In genomic region chr1:10744044-10744443, GRCh38 we compare ENCODE assay signal across 13 cellular contexts. TPM values are rescaled to one million over a fixed set of nuclear protein-coding genes. Genes with fewer than 3 reads are reported as not detected.
DNase-seq lines count a peak whose midpoint lies in the region; ATAC-seq, FAIRE-seq and TF ChIP-seq lines count a peak whose summit lies in the region.
"Had no signal": no experiment of that assay in that cellular context is flagged by ENCODE, and none has a peak within 500 bp of the region (broad histone marks: within the 10 kb centered on the region; RNA-seq: fewer than 3 reads in every experiment).

No MANE protein-coding gene starts in this region.

- intact Hi-C loops in Right ventricle myocardium inferior (cut with DNase I) (no loop called here), mucosa of descending colon (cut with DNase I, micrococcal nuclease) (no loop called here)

- WGBS in small intestine, 3 donors, result 14 to 38% (median 21%) methylated on average over 8 to 11 of the region's 11 CpGs

- no peak for FAIRE-seq in small intestine (lab: Jason Lieb, UNC)

- H3K27me3 ChIP-seq in right atrium auricular region (no peaks in the 10 kb centered on the region), small intestine (ENCODE audit: control insufficient read depth in 2 of 2, insufficient read depth in 2 of 2, low read length in 2 of 2) (no peaks in the 10 kb centered on the region)

- H3K4me1 ChIP-seq in right atrium auricular region, result peaks cover 0 to 52% of the 10 kb centered on the region in 2 donors
- H3K4me1 ChIP-seq in mucosa of descending colon (ENCODE audit: low read depth), result peaks cover 9% of the 10 kb centered on the region
- H3K4me1 ChIP-seq in small intestine (ENCODE audit: control insufficient read depth in 2 of 2, insufficient read depth in 1 of 2, low read depth in 1 of 2, low read length in 1 of 2), result peaks cover 2 to 18% of the 10 kb centered on the region in 2 donors
- H3K4me1 ChIP-seq: BLaER1 treated with 17β-estradiol and CSF1 and Interleukin-3, amounts not matched to agents 10 nM and 100 nM had no signal

- no peak for ATAC-seq in Right ventricle myocardium inferior
- ATAC-seq in mucosa of descending colon, result peak; percentile 53
- ATAC-seq in HG02885 (IDR thresholded peaks at IDR 0.05; ENCODE audit: poor library complexity, unreplicated experiment), result no peak
- ATAC-seq in GM18867 (IDR thresholded peaks at IDR 0.05; ENCODE audit: unreplicated experiment), result no peak

- H3K27ac ChIP-seq in right atrium auricular region, result peak overlapping the region; percentile 50 to 64
- H3K27ac ChIP-seq in small intestine (ENCODE audit: low read depth in 1 of 2, low read length in 1 of 2), result no peak overlapping the region
- H3K27ac ChIP-seq: BLaER1 treated with 17β-estradiol and CSF1 and Interleukin-3, amounts not matched to agents 10 nM and 100 nM had no signal

- no peak for DNase-seq in right atrium auricular region (ENCODE audit: low spot score)
- DNase-seq in Right ventricle myocardium inferior (ENCODE audit: missing footprints), result no peak
- DNase-seq in mucosa of descending colon, result peak in 1 of 3 donors; percentile 61
- peak; percentile 82 for DNase-seq in small intestine
- no peak for DNase-seq in NCI-H2081 (lab: John Stamatoyannopoulos, UW)
- DNase-seq: 8988T; ACHN; CD4-positive, CD25-positive, alpha-beta regulatory T cell; HCEC 1CT; IMR-90 had no signal

- TF ChIP-seq CTCF in right atrium auricular region (IDR thresholded peaks at IDR 0.05) (no peak), mucosa of descending colon (IDR thresholded peaks at IDR 0.05) (no peak)

- H3K4me3 ChIP-seq in right atrium auricular region (no peak overlapping the region), mucosa of descending colon (no peak overlapping the region), small intestine (ENCODE audit: low read depth in 1 of 2, low read length in 2 of 2) (no peak overlapping the region)
- H3K4me3 ChIP-seq: BLaER1 treated with 17β-estradiol and CSF1 and Interleukin-3, amounts not matched to agents 10 nM and 100 nM had no signal

- H3K36me3 ChIP-seq in right atrium auricular region (no peaks in the 10 kb centered on the region), mucosa of descending colon (ENCODE audit: low read depth) (no peaks in the 10 kb centered on the region), small intestine (ENCODE audit: control insufficient read depth in 2 of 2, insufficient read depth in 2 of 2, low read length in 2 of 2) (no peaks in the 10 kb centered on the region)
- H3K36me3 ChIP-seq: BLaER1 treated with 17β-estradiol and CSF1 and Interleukin-3, amounts not matched to agents 10 nM and 100 nM had no signal

- H3K9me3 ChIP-seq in right atrium auricular region (no peaks in the 10 kb centered on the region), mucosa of descending colon (no peaks in the 10 kb centered on the region), small intestine (ENCODE audit: control insufficient read depth, low read depth) (no peaks in the 10 kb centered on the region)
- H3K9me3 ChIP-seq: BLaER1 treated with 17β-estradiol and CSF1 and Interleukin-3, amounts not matched to agents 10 nM and 100 nM had no signal

RNA-seq across cellular contexts. Expression of gene CASZ1, which starts 52.4 kb away (rescaled TPM):
- total RNA-seq in right atrium auricular region (10 to 100 TPM; 44.3 to 50.3 TPM), Right ventricle myocardium inferior (58.2 TPM), mucosa of descending colon (100 to 1,000 TPM in 1 of 3 donors, 10 to 100 TPM in 2; 66.5 to 110 (median 84.5) TPM)
- 10 to 100 TPM; 13.5 to 23.0 (median 15.4) TPM for polyA plus RNA-seq in small intestine

Comparison
In these comparisons a context has a peak if more than half of its experiments do, and no peak if none do; other contexts are left out.
1. H3K27ac ChIP-seq: peak in right atrium auricular region (2 of 2); none in small intestine (0 of 2).